ENCODE assay signal across 1 cellular context in the genomic region with DNA sequence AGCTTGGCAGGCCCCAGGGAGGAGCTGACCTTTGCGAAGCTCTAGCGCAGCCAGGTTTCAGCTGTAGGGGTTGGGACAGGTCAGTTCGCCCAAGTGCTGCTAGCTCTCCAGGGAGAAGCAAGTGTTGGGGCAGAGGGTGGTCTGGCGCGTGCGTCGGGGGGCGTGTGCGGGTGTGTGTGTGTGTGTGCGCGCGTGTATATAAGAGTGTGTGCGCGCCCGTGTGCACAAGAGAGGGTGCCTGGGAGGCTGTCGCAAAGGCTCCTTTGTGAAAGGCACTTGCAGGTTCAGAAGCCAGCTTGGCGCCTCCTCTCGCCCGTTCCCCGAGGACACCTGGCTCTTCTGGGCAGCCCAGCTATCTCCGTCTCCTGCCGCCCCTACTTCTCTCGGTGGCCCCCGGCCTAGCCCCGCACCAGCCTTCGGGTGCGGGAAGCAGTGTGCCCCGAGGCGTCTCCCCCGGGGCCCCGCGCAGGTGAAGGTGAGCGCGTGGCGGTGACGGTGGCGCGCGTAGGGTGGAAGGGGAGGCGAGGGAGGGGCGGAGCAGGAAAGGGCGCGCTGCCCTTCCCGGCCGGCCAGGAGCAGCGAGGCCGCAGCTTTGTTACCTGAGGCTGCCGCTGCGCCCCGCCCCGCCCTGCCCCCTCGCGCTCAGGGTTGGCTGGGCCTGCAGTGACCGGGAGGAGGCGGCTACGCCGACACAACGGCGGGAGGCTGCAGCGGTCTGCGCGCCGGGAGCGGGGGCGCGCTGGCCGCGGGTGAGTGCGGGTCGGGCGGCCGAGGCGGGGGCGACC.
TF ChIP-seq lines count a peak whose summit lies in the region.

A gene with protein sequence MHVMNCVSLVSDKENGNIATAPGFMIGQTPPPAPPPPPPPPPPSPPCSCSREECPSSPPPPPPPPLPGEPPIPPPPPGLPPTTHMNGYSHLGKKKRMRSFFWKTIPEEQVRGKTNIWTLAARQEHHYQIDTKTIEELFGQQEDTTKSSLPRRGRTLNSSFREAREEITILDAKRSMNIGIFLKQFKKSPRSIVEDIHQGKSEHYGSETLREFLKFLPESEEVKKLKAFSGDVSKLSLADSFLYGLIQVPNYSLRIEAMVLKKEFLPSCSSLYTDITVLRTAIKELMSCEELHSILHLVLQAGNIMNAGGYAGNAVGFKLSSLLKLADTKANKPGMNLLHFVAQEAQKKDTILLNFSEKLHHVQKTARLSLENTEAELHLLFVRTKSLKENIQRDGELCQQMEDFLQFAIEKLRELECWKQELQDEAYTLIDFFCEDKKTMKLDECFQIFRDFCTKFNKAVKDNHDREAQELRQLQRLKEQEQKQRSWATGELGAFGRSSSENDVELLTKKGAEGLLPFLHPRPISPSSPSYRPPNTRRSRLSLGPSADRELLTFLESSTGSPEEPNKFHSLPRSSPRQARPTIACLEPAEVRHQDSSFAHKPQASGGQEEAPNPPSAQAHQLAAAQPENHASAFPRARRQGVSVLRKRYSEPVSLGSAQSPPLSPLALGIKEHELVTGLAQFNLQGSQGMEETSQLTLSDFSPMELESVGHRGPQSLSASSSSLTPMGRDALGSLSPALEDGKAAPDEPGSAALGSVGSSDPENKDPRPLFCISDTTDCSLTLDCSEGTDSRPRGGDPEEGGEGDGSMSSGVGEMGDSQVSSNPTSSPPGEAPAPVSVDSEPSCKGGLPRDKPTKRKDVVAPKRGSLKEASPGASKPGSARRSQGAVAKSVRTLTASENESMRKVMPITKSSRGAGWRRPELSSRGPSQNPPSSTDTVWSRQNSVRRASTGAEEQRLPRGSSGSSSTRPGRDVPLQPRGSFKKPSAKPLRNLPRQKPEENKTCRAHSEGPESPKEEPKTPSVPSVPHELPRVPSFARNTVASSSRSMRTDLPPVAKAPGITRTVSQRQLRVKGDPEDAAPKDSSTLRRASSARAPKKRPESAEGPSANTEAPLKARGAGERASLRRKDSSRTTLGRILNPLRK (plus strand): TSS at position 663 of the 785 bp plus-strand sequence. CDS start 6,735 bp downstream, outside the sequence.

TF ChIP-seq in GM12878, 131 proteins besides CTCF, POLR2A, EP300 and RAD21 (continued from another document):
- TF ChIP-seq, protein P1, sequence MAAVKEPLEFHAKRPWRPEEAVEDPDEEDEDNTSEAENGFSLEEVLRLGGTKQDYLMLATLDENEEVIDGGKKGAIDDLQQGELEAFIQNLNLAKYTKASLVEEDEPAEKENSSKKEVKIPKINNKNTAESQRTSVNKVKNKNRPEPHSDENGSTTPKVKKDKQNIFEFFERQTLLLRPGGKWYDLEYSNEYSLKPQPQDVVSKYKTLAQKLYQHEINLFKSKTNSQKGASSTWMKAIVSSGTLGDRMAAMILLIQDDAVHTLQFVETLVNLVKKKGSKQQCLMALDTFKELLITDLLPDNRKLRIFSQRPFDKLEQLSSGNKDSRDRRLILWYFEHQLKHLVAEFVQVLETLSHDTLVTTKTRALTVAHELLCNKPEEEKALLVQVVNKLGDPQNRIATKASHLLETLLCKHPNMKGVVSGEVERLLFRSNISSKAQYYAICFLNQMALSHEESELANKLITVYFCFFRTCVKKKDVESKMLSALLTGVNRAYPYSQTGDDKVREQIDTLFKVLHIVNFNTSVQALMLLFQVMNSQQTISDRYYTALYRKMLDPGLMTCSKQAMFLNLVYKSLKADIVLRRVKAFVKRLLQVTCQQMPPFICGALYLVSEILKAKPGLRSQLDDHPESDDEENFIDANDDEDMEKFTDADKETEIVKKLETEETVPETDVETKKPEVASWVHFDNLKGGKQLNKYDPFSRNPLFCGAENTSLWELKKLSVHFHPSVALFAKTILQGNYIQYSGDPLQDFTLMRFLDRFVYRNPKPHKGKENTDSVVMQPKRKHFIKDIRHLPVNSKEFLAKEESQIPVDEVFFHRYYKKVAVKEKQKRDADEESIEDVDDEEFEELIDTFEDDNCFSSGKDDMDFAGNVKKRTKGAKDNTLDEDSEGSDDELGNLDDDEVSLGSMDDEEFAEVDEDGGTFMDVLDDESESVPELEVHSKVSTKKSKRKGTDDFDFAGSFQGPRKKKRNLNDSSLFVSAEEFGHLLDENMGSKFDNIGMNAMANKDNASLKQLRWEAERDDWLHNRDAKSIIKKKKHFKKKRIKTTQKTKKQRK (IDR thresholded peaks at IDR 0.05; ENCODE audit: low read depth, low read length), result no peak
- TF ChIP-seq, protein P2, sequence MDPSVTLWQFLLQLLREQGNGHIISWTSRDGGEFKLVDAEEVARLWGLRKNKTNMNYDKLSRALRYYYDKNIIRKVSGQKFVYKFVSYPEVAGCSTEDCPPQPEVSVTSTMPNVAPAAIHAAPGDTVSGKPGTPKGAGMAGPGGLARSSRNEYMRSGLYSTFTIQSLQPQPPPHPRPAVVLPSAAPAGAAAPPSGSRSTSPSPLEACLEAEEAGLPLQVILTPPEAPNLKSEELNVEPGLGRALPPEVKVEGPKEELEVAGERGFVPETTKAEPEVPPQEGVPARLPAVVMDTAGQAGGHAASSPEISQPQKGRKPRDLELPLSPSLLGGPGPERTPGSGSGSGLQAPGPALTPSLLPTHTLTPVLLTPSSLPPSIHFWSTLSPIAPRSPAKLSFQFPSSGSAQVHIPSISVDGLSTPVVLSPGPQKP (IDR thresholded peaks at IDR 0.05; ENCODE audit: low read depth, low read length), result no peak
- TF ChIP-seq NFXL1 (IDR thresholded peaks at IDR 0.05; ENCODE audit: borderline replicate concordance) (no peak), ASH2L (IDR thresholded peaks at IDR 0.05; ENCODE audit: borderline replicate concordance, low read depth) (no peak), SPI1 (IDR thresholded peaks at IDR 0.05; ENCODE audit: borderline replicate concordance, insufficient read depth, low read depth, low read length) (no peak), ZNF622 (IDR thresholded peaks at IDR 0.05) (no peak)
- TF ChIP-seq, protein P3, sequence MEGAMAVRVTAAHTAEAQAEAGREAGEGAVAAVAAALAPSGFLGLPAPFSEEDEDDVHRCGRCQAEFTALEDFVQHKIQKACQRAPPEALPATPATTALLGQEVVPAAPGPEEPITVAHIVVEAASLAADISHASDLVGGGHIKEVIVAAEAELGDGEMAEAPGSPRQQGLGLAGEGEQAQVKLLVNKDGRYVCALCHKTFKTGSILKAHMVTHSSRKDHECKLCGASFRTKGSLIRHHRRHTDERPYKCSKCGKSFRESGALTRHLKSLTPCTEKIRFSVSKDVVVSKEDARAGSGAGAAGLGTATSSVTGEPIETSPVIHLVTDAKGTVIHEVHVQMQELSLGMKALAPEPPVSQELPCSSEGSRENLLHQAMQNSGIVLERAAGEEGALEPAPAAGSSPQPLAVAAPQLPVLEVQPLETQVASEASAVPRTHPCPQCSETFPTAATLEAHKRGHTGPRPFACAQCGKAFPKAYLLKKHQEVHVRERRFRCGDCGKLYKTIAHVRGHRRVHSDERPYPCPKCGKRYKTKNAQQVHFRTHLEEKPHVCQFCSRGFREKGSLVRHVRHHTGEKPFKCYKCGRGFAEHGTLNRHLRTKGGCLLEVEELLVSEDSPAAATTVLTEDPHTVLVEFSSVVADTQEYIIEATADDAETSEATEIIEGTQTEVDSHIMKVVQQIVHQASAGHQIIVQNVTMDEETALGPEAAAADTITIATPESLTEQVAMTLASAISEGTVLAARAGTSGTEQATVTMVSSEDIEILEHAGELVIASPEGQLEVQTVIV (IDR thresholded peaks at IDR 0.05; ENCODE audit: borderline replicate concordance, partially characterized antibody), result no peak
- TF ChIP-seq, protein P4, sequence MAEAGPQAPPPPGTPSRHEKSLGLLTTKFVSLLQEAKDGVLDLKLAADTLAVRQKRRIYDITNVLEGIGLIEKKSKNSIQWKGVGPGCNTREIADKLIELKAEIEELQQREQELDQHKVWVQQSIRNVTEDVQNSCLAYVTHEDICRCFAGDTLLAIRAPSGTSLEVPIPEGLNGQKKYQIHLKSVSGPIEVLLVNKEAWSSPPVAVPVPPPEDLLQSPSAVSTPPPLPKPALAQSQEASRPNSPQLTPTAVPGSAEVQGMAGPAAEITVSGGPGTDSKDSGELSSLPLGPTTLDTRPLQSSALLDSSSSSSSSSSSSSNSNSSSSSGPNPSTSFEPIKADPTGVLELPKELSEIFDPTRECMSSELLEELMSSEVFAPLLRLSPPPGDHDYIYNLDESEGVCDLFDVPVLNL (IDR thresholded peaks at IDR 0.05; ENCODE audit: low read depth, low read length), result no peak
